14 cellular contexts compared by ENCODE assay signal in genomic region chr10:63197304-63198092, GRCh38.
DNase-seq lines count a peak whose midpoint lies in the region; ATAC-seq and TF ChIP-seq lines count a peak whose summit lies in the region.
"Had no signal": no experiment of that assay in that cellular context is flagged by ENCODE, and none has a peak within 500 bp of the region (broad histone marks: within the 10 kb centered on the region; RNA-seq: fewer than 3 reads in every experiment).

No MANE protein-coding gene starts in this region.

- in situ Hi-C loops in G401 (cut with HindIII; ENCODE audit: low sequenced_read_pairs): no loop called here

- DNase-seq in G401 (ENCODE audit: low spot score): peak; percentile 37
- peak; percentile 35 for DNase-seq in RPMI7951 (ENCODE audit: low read depth)
- DNase-seq in fibroblast of peridontal ligament (ENCODE audit: extremely low read depth): peak; percentile 97
- no peak for DNase-seq in omental fat pad (ENCODE audit: low spot score)
- DNase-seq in NOMO-1 treated with dmso at 0.1 percent for 144 hours (lab: John Stamatoyannopoulos, UW; ENCODE audit: unreplicated experiment): no peak
- DNase-seq in NCI-H510A treated with DMSO at 0.1 percent for 48 hours (lab: John Stamatoyannopoulos, UW): no peak
- no peak for DNase-seq in NAMALWA (ENCODE audit: low spot score)
- no peak for DNase-seq in DMS 273 (lab: John Stamatoyannopoulos, UW; ENCODE audit: unreplicated experiment)
- DNase-seq: activated CD4-positive, alpha-beta T cell treated with anti-CD3 and anti-CD28 coated beads, Interleukin-2, amount 50 U/mL, for 48 hours; activated naive CD4-positive, alpha-beta T cell; effector memory CD8-positive, alpha-beta T cell; Kasumi-1; psoas muscle; substantia nigra had no signal

- peak; percentile 51 for ATAC-seq in omental fat pad (ENCODE audit: low FRiP score)
- ATAC-seq: effector memory CD8-positive, alpha-beta T cell; psoas muscle had no signal

- TF ChIP-seq CTCF in omental fat pad (IDR thresholded peaks at IDR 0.05): no peak

Comparison
In these comparisons a context has a peak if more than half of its experiments do, and no peak if none do; other contexts are left out.
1. DNase-seq: peak in G401 (single experiment), RPMI7951 (single experiment) and fibroblast of peridontal ligament (single experiment); none in omental fat pad (single experiment), NOMO-1 treated with dmso at 0.1 percent for 144 hours (single experiment), NCI-H510A treated with DMSO at 0.1 percent for 48 hours (single experiment), NAMALWA (single experiment) and DMS 273 (single experiment).